ENCODE assay signal across 21 cellular contexts in genomic region chr14:35078082-35078481, GRCh38.
"Had no signal": no experiment of that assay in that cellular context is flagged by ENCODE, and none has a peak within 500 bp of the region (broad histone marks: within the 10 kb centered on the region; RNA-seq: fewer than 3 reads in every experiment).

No MANE protein-coding gene starts in this region.

- H3K27ac Mint-ChIP-seq: dendritic cell treated with granulocyte-macrophage colony-stimulating factor and Interleukin-4, amounts not matched to agents 40 ng/mL and 50 ng/mL, for 4 days had no signal

- H3K9me3 ChIP-seq: esophagus squamous epithelium, gastroesophageal sphincter, neutrophil, psoas muscle, stomach, thoracic aorta had no signal

- H3K9me3 Mint-ChIP-seq: dendritic cell treated with granulocyte-macrophage colony-stimulating factor and Interleukin-4, amounts not matched to agents 40 ng/mL and 50 ng/mL, for 4 days; effector memory CD8-positive, alpha-beta T cell; naive thymus-derived CD8-positive, alpha-beta T cell had no signal

- H3K27me3 Mint-ChIP-seq: dendritic cell treated with granulocyte-macrophage colony-stimulating factor and Interleukin-4, amounts not matched to agents 40 ng/mL and 50 ng/mL, for 4 days; effector memory CD8-positive, alpha-beta T cell; naive thymus-derived CD8-positive, alpha-beta T cell had no signal

- ATAC-seq: effector memory CD8-positive, alpha-beta T cell; gastroesophageal sphincter; left cardiac atrium; naive thymus-derived CD8-positive, alpha-beta T cell; psoas muscle; sciatic nerve had no signal

- DNase-seq: effector memory CD8-positive, alpha-beta T cell; esophagus squamous epithelium; foreskin fibroblast; glutamatergic neuron; kidney; left cardiac atrium; mammary epithelial cell; naive thymus-derived CD8-positive, alpha-beta T cell; psoas muscle; retina; stimulated activated CD4-positive, alpha-beta T cell treated with anti-CD3 and anti-CD28 coated beads, Interleukin-2, amount 100 ng/mL, for 24 hours; stimulated activated CD4-positive, alpha-beta T cell treated with anti-CD3 and anti-CD28 coated beads, Interleukin-4, amount 100 ng/mL, for 4 hours; stimulated activated naive CD4-positive, alpha-beta T cell; stomach; substantia nigra; trophoblast cell had no signal

- H3K4me3 ChIP-seq: esophagus squamous epithelium, gastroesophageal sphincter, psoas muscle, stomach, thoracic aorta had no signal

- H3K4me1 Mint-ChIP-seq: naive thymus-derived CD8-positive, alpha-beta T cell had no signal

- H3K27me3 ChIP-seq: esophagus squamous epithelium, gastroesophageal sphincter, neutrophil, stomach had no signal

- FAIRE-seq: kidney had no signal

- H3K27ac ChIP-seq: esophagus squamous epithelium, gastroesophageal sphincter, neutrophil, psoas muscle, stomach, thoracic aorta had no signal

- H3K4me1 ChIP-seq: gastroesophageal sphincter, psoas muscle had no signal

- H3K4me3 Mint-ChIP-seq: dendritic cell treated with granulocyte-macrophage colony-stimulating factor and Interleukin-4, amounts not matched to agents 40 ng/mL and 50 ng/mL, for 4 days; effector memory CD8-positive, alpha-beta T cell; naive thymus-derived CD8-positive, alpha-beta T cell had no signal
